Comparison of ENCODE assay signal across 14 cellular contexts in the genomic region with DNA sequence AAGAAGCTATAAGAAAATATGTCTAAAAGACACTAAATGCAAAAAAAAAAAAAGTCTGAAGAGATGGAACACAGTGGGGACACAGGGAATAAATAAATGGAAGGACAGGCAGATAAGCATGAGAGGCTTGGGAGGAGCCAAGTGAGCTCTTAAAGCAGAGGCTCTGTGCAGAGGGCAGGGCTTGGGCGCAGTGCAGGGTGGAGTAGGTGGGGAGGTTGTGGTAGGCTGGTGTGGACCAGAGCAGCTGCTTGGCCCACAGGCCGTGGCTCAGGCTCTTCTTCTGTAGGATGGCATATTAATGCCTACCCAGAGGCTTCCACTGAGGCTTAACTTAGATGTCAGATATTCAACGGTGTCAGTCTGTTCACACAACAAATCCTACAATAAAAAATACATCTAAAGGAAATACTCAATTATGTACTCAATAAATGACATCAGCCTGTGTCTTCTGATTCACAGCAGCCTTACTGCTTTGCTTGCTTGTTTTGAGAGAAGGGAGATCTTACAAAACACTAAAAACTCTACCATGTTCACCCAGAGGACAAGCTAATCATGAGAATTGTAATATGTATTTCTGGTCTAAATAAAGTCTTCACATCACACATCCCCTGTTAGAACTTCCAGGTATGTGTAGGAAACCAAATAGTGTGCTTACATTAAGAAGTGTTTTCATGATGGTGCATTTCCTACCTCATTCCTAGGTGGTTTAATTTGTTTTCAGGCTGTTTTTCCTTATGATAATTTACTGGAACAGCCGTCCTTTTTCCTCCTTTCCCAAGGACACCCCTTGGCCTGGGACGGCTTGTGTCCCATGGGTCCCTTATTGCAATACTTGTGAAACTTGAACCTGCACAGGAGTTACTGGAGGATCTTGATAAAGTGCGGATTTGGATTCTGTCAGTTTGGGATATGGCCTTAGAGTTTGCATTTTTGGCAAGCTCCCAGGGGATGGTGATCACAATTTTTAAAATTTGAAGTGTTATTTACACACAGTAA. TPM values are rescaled to one million over a fixed set of nuclear protein-coding genes. Genes with fewer than 3 reads are reported as not detected.
DNase-seq lines count a peak whose midpoint lies in the region; ATAC-seq and TF ChIP-seq lines count a peak whose summit lies in the region.
"Had no signal": no experiment of that assay in that cellular context is flagged by ENCODE, and none has a peak within 500 bp of the region (broad histone marks: within the 10 kb centered on the region; RNA-seq: fewer than 3 reads in every experiment).

No MANE protein-coding gene starts in this region.

- H3K9me3 Mint-ChIP-seq in Calu3 (ENCODE audit: low read depth, unreplicated experiment), result no peaks in the 10 kb centered on the region
- no peaks in the 10 kb centered on the region for H3K9me3 Mint-ChIP-seq in activated CD4-positive, alpha-beta memory T cell treated with anti-CD3 and anti-CD28 coated beads, Interleukin-2, amount 10 ng/mL, durations not matched to agents 7 days and 5 days
- H3K9me3 Mint-ChIP-seq in naive thymus-derived CD4-positive, alpha-beta T cell, result no peaks in the 10 kb centered on the region

- BruUV-seq in Calu3 (replicated peaks; lab: Mats Ljungman, UMichigan), result no TSS peak

- POLR2A ChIA-PET in activated CD4-positive, alpha-beta memory T cell treated with anti-CD3 and anti-CD28 coated beads, Interleukin-2, amount 10 ng/mL, durations not matched to agents 7 days and 5 days (lab: Charles Lee), result interaction anchor here (1.0 to 2.2 kb wide), 3 partner anchors 12 to 25 kb away, joined by 3 to 9 read pairs (median 8); partner anchors contain the start of gene DIP2A
- POLR2A ChIA-PET in naive thymus-derived CD4-positive, alpha-beta T cell (lab: Charles Lee), result no interaction called here

- H3K27ac ChIP-seq in naive thymus-derived CD4-positive, alpha-beta T cell (ENCODE audit: low read depth, low read length), result no peak overlapping the region
- H3K27ac ChIP-seq: adrenal gland, epithelial cell of prostate, HL-60, KMS-11 had no signal

- H3K27me3 Mint-ChIP-seq in Calu3 (ENCODE audit: unreplicated experiment), result no peaks in the 10 kb centered on the region
- no peaks in the 10 kb centered on the region for H3K27me3 Mint-ChIP-seq in activated CD4-positive, alpha-beta memory T cell treated with anti-CD3 and anti-CD28 coated beads, Interleukin-2, amount 10 ng/mL, durations not matched to agents 7 days and 5 days
- no peaks in the 10 kb centered on the region for H3K27me3 Mint-ChIP-seq in naive thymus-derived CD4-positive, alpha-beta T cell

- no peaks in the 10 kb centered on the region for H3K9me3 ChIP-seq in naive thymus-derived CD4-positive, alpha-beta T cell (ENCODE audit: control insufficient read depth in 2 of 3, low read length in 3 of 3)
- H3K9me3 ChIP-seq: adrenal gland had no signal

- no peaks in the 10 kb centered on the region for H3K4me1 Mint-ChIP-seq in Calu3 (ENCODE audit: low read depth, unreplicated experiment)
- H3K4me1 Mint-ChIP-seq in activated CD4-positive, alpha-beta memory T cell treated with anti-CD3 and anti-CD28 coated beads, Interleukin-2, amount 10 ng/mL, durations not matched to agents 7 days and 5 days, result peaks cover 18% of the 10 kb centered on the region
- H3K4me1 Mint-ChIP-seq in naive thymus-derived CD4-positive, alpha-beta T cell, result peaks cover 8 to 73% (median 58%) of the 10 kb centered on the region in 7 donors

- CTCF ChIA-PET in Calu3 (lab: Charles Lee), result no interaction called here
- CTCF ChIA-PET in activated CD4-positive, alpha-beta memory T cell treated with anti-CD3 and anti-CD28 coated beads, Interleukin-2, amount 10 ng/mL, durations not matched to agents 7 days and 5 days (lab: Charles Lee), result interaction anchor here (0.8 to 1.5 kb wide), 3 partner anchors 15 to 48 kb away, joined by 3 to 4 read pairs (median 3); no protein-coding TSS in a partner anchor
- CTCF ChIA-PET in naive thymus-derived CD4-positive, alpha-beta T cell (lab: Charles Lee), result no interaction called here

- H3K4me1 ChIP-seq in naive thymus-derived CD4-positive, alpha-beta T cell (ENCODE audit: control insufficient read depth in 2 of 2, insufficient read depth in 2 of 2, low read length in 2 of 2), result peaks cover 0 to 5% of the 10 kb centered on the region in 2 donors

- peak overlapping the region; percentile 60 for H3K27ac Mint-ChIP-seq in Calu3 (ENCODE audit: unreplicated experiment)
- peak overlapping the region; percentile 28 for H3K27ac Mint-ChIP-seq in activated CD4-positive, alpha-beta memory T cell treated with anti-CD3 and anti-CD28 coated beads, Interleukin-2, amount 10 ng/mL, durations not matched to agents 7 days and 5 days
- H3K27ac Mint-ChIP-seq in naive thymus-derived CD4-positive, alpha-beta T cell, result peak overlapping the region in 6 of 9 donors; percentile 8 to 76 (median 62)

- no peak overlapping the region for H3K4me3 ChIP-seq in naive thymus-derived CD4-positive, alpha-beta T cell (ENCODE audit: low read length)
- H3K4me3 ChIP-seq: adrenal gland had no signal

- ATAC-seq in naive thymus-derived CD4-positive, alpha-beta T cell, result peak; percentile 77

- intact Hi-C loops in Calu3 (cut with micrococcal nuclease; ENCODE audit: unreplicated experiment), result no loop called here
- intact Hi-C loops in naive thymus-derived CD4-positive, alpha-beta T cell (cut with micrococcal nuclease), result no loop called here

- no peaks in the 10 kb centered on the region for H3K27me3 ChIP-seq in naive thymus-derived CD4-positive, alpha-beta T cell (ENCODE audit: control insufficient read depth in 2 of 2, insufficient read depth in 2 of 2, low read length in 2 of 2)
- H3K27me3 ChIP-seq: adrenal gland had no signal

- peak; percentile 23 for DNase-seq in NCI-H510A treated with DMSO at 0.1 percent for 48 hours (lab: John Stamatoyannopoulos, UW)
- DNase-seq in NCI-H510A (lab: John Stamatoyannopoulos, UW), result no peak
- DNase-seq in Calu3, result no peak
- no peak for DNase-seq in activated CD4-positive, alpha-beta memory T cell treated with anti-CD3 and anti-CD28 coated beads, Interleukin-2, amount 10 ng/mL, durations not matched to agents 7 days and 5 days
- DNase-seq in naive thymus-derived CD4-positive, alpha-beta T cell, result no peak
- DNase-seq in NCI-H524 treated with DMSO at 0.1 percent for 48 hours (lab: John Stamatoyannopoulos, UW), result no peak
- no peak for DNase-seq in HuH-7.5 (ENCODE audit: low spot score)
- DNase-seq in cerebellum (ENCODE audit: low spot score), result no peak
- DNase-seq: adrenal gland, NCI-H146, substantia nigra had no signal

- H3K36me3 Mint-ChIP-seq in Calu3 (ENCODE audit: insufficient read depth, unreplicated experiment), result no peaks in the 10 kb centered on the region
- H3K36me3 Mint-ChIP-seq in activated CD4-positive, alpha-beta memory T cell treated with anti-CD3 and anti-CD28 coated beads, Interleukin-2, amount 10 ng/mL, durations not matched to agents 7 days and 5 days (ENCODE audit: low read depth), result peaks cover 26% of the 10 kb centered on the region
- H3K36me3 Mint-ChIP-seq in naive thymus-derived CD4-positive, alpha-beta T cell, result peaks cover 6 to 55% (median 26%) of the 10 kb centered on the region in 5 donors

- peaks cover 0 to 18% (median 5%) of the 10 kb centered on the region in 3 experiments for H3K36me3 ChIP-seq in naive thymus-derived CD4-positive, alpha-beta T cell (ENCODE audit: control insufficient read depth in 2 of 3, insufficient read depth in 3 of 3, low read length in 3 of 3)
- H3K36me3 ChIP-seq: adrenal gland had no signal

- TF ChIP-seq CTCF in Calu3 (IDR thresholded peaks at IDR 0.05; ENCODE audit: unreplicated experiment), result no peak

- H3K4me3 Mint-ChIP-seq in Calu3 (ENCODE audit: low read depth, unreplicated experiment), result no peak overlapping the region
- H3K4me3 Mint-ChIP-seq in activated CD4-positive, alpha-beta memory T cell treated with anti-CD3 and anti-CD28 coated beads, Interleukin-2, amount 10 ng/mL, durations not matched to agents 7 days and 5 days, result no peak overlapping the region
- peak overlapping the region in 1 of 10 donors; percentile 29 for H3K4me3 Mint-ChIP-seq in naive thymus-derived CD4-positive, alpha-beta T cell

RNA-seq across cellular contexts. Expression of gene DIP2A, which starts 24.9 kb away (rescaled TPM):
- 27.8 and 29.3 TPM in 2 replicates for total RNA-seq in Calu3 (2022)
- 10 to 100 TPM; 52.9 to 53.2 TPM for total RNA-seq in activated CD4-positive, alpha-beta memory T cell treated with anti-CD3 and anti-CD28 coated beads, Interleukin-2, amount 10 ng/mL, durations not matched to agents 7 days and 5 days
- 100 to 1,000 TPM in 4 of 5 experiments, 10 to 100 TPM in 1; 54.7 to 118 (median 108) TPM for total RNA-seq in naive thymus-derived CD4-positive, alpha-beta T cell
- polyA plus RNA-seq in naive thymus-derived CD4-positive, alpha-beta T cell, result 10 to 100 TPM; 16.9 to 22.9 TPM
- 67.7 TPM for total RNA-seq in cerebellum
